In genomic region chr7:25091129-25091528, GRCh38 we compare ENCODE assay signal across 18 cellular contexts.
"Had no signal": no experiment of that assay in that cellular context is flagged by ENCODE, and none has a peak within 500 bp of the region (broad histone marks: within the 10 kb centered on the region; RNA-seq: fewer than 3 reads in every experiment).

No MANE protein-coding gene starts in this region.

- H3K4me3 ChIP-seq: heart right ventricle, left ventricle myocardium inferior, lower lobe of right lung, prostate gland, skin epidermis had no signal

- DNase-seq: cerebellar nuclear complex; foreskin keratinocyte; heart right ventricle; islet precursor cell; left cardiac atrium; left ventricle myocardium inferior; lower lobe of right lung; mesendoderm; naive B cell; stimulated activated CD4-positive, alpha-beta T cell treated with anti-CD3 and anti-CD28 coated beads, Interleukin-2, amount 100 ng/mL, for 24 hours; stimulated activated naive CD4-positive, alpha-beta T cell treated with Interleukin-2 at 50 U/mL for 16 hours; trophoblast cell had no signal

- H3K4me1 ChIP-seq: foreskin keratinocyte, parathyroid adenoma, prostate gland had no signal

- H3K27me3 ChIP-seq: foreskin keratinocyte had no signal

- H3K27ac Mint-ChIP-seq: dendritic cell treated with granulocyte-macrophage colony-stimulating factor and Interleukin-4, amounts not matched to agents 40 ng/mL and 50 ng/mL, for 4 days; naive B cell had no signal

- H3K36me3 ChIP-seq: heart right ventricle, left ventricle myocardium inferior, lower lobe of right lung, prostate gland had no signal

- H3K9ac ChIP-seq: parathyroid adenoma had no signal

- H3K4me3 Mint-ChIP-seq: dendritic cell treated with granulocyte-macrophage colony-stimulating factor and Interleukin-4, amounts not matched to agents 40 ng/mL and 50 ng/mL, for 4 days; naive B cell; nephron had no signal

- H3K9me3 Mint-ChIP-seq: dendritic cell treated with granulocyte-macrophage colony-stimulating factor and Interleukin-4, amounts not matched to agents 40 ng/mL and 50 ng/mL, for 4 days; naive B cell; nephron had no signal

- ATAC-seq: foreskin keratinocyte, heart right ventricle, left cardiac atrium, lower lobe of right lung, sciatic nerve had no signal

- H3K36me3 Mint-ChIP-seq: naive B cell had no signal

- H3K79me2 ChIP-seq: parathyroid adenoma had no signal

- H3K27ac ChIP-seq: foreskin keratinocyte, heart right ventricle, left ventricle myocardium inferior, lower lobe of right lung, parathyroid adenoma, prostate gland, skin epidermis had no signal

- H2AFZ ChIP-seq: parathyroid adenoma had no signal

- H3K9me3 ChIP-seq: lower lobe of right lung, prostate gland had no signal
